ENCODE assay signal across 1 cellular context in genomic region chr7:111082351-111082750, GRCh38.
TF ChIP-seq lines count a peak whose summit lies in the region.

No MANE protein-coding gene starts in this region.

TF ChIP-seq in GM12878, 131 proteins besides CTCF, POLR2A, EP300 and RAD21:
- no peak for TF ChIP-seq NFYA (IDR thresholded peaks at IDR 0.05; ENCODE audit: borderline replicate concordance, low read depth, low read length)
- no peak for TF ChIP-seq YY1 (IDR thresholded peaks at IDR 0.05; ENCODE audit: low read depth, low read length)
- no peak for TF ChIP-seq SIN3A (IDR thresholded peaks at IDR 0.05; ENCODE audit: low read depth, low read length)
- TF ChIP-seq MTA2 (IDR thresholded peaks at IDR 0.05; ENCODE audit: low read depth): no peak
- TF ChIP-seq ATF7 (IDR thresholded peaks at IDR 0.05; ENCODE audit: low read depth): no peak
- no peak for TF ChIP-seq ZBED1 (IDR thresholded peaks at IDR 0.05; ENCODE audit: borderline replicate concordance)
- no peak for TF ChIP-seq NR2C2 (IDR thresholded peaks at IDR 0.05; ENCODE audit: borderline replicate concordance, control insufficient read depth, insufficient read length, low read depth)
- TF ChIP-seq BHLHE40 (IDR thresholded peaks at IDR 0.05; ENCODE audit: borderline replicate concordance in 1 of 2, low read depth in 2 of 2, low read length in 1 of 2): no peak
- no peak for TF ChIP-seq MLLT1 (IDR thresholded peaks at IDR 0.05)
- TF ChIP-seq ELK1 (IDR thresholded peaks at IDR 0.05; ENCODE audit: low read depth, low read length): no peak
- no peak for TF ChIP-seq YBX1 (IDR thresholded peaks at IDR 0.05)
- no peak for TF ChIP-seq TARDBP (IDR thresholded peaks at IDR 0.05; ENCODE audit: borderline replicate concordance)
- no peak for TF ChIP-seq ZNF687 (IDR thresholded peaks at IDR 0.05)
- TF ChIP-seq SPI1 (IDR thresholded peaks at IDR 0.05; ENCODE audit: borderline replicate concordance, insufficient read depth, low read depth, low read length): no peak
- no peak for TF ChIP-seq IRF3 (IDR thresholded peaks at IDR 0.05)
- no peak for TF ChIP-seq ASH2L (IDR thresholded peaks at IDR 0.05; ENCODE audit: borderline replicate concordance, low read depth)
TF ChIP-seq in GM12878: peak in this region for 0.
